Comparison of ENCODE assay signal across 1 cellular context in genomic region chr3:53841296-53841695, GRCh38.
TF ChIP-seq lines count a peak whose summit lies in the region.

No MANE protein-coding gene starts in this region.

TF ChIP-seq in HepG2, 621 proteins besides CTCF, POLR2A, EP300 and RAD21 (continues in another document):
- TF ChIP-seq, protein P1, sequence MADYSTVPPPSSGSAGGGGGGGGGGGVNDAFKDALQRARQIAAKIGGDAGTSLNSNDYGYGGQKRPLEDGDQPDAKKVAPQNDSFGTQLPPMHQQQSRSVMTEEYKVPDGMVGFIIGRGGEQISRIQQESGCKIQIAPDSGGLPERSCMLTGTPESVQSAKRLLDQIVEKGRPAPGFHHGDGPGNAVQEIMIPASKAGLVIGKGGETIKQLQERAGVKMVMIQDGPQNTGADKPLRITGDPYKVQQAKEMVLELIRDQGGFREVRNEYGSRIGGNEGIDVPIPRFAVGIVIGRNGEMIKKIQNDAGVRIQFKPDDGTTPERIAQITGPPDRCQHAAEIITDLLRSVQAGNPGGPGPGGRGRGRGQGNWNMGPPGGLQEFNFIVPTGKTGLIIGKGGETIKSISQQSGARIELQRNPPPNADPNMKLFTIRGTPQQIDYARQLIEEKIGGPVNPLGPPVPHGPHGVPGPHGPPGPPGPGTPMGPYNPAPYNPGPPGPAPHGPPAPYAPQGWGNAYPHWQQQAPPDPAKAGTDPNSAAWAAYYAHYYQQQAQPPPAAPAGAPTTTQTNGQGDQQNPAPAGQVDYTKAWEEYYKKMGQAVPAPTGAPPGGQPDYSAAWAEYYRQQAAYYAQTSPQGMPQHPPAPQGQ (CRISPR knock-in tag; IDR thresholded peaks at IDR 0.05; ENCODE audit: borderline replicate concordance): no peak
- TF ChIP-seq TRIM22 (IDR thresholded peaks at IDR 0.05) (no peak), PRDM4 (CRISPR knock-in tag; IDR thresholded peaks at IDR 0.05; ENCODE audit: borderline replicate concordance) (0 out of 2 replicates have a peak, but pooled peaks have one; percentile 35), HOXA3 (CRISPR knock-in tag; IDR thresholded peaks at IDR 0.05) (peak; percentile 43; the same call in 1 of the 2 replicates), ZNF33A (CRISPR knock-in tag; IDR thresholded peaks at IDR 0.05; ENCODE audit: borderline replicate concordance) (no peak), ARHGAP35 (CRISPR knock-in tag; IDR thresholded peaks at IDR 0.05; ENCODE audit: borderline replicate concordance) (no peak), ETV5 (CRISPR knock-in tag; IDR thresholded peaks at IDR 0.05; ENCODE audit: borderline replicate concordance) (no peak), ZKSCAN8 (CRISPR knock-in tag; IDR thresholded peaks at IDR 0.05; ENCODE audit: borderline replicate concordance) (no peak), MTF1 (CRISPR knock-in tag; IDR thresholded peaks at IDR 0.05) (no peak), RBM22 (optimal IDR thresholded peaks at IDR 0.05; ENCODE audit: low read length) (peak; percentile 42), MYPOP (CRISPR knock-in tag; IDR thresholded peaks at IDR 0.05) (no peak), ZNF12 (CRISPR knock-in tag; IDR thresholded peaks at IDR 0.05) (no peak), ZBTB37 (CRISPR knock-in tag; IDR thresholded peaks at IDR 0.05) (no peak), SMARCE1 (IDR thresholded peaks at IDR 0.05; ENCODE audit: borderline replicate concordance) (no peak), ZNF451 (CRISPR knock-in tag; IDR thresholded peaks at IDR 0.05) (no peak), ZNF768 (CRISPR knock-in tag; IDR thresholded peaks at IDR 0.05) (no peak), GZF1 (CRISPR knock-in tag; IDR thresholded peaks at IDR 0.05) (no peak), GMEB2 (CRISPR knock-in tag; IDR thresholded peaks at IDR 0.05; ENCODE audit: low read depth) (no peak), ZNF740 (CRISPR knock-in tag; IDR thresholded peaks at IDR 0.05) (no peak), MEIS2 (CRISPR knock-in tag; IDR thresholded peaks at IDR 0.05) (no peak), REPIN1 (CRISPR knock-in tag; IDR thresholded peaks at IDR 0.05; ENCODE audit: borderline replicate concordance, low read depth) (0 out of 2 replicates have a peak, but pooled peaks have one; percentile 49), SKI (IDR thresholded peaks at IDR 0.05; ENCODE audit: partially characterized antibody) (no peak), KDM4B (CRISPR knock-in tag; IDR thresholded peaks at IDR 0.05) (no peak), ZNF746 (CRISPR knock-in tag; IDR thresholded peaks at IDR 0.05) (no peak), ZNF781 (CRISPR knock-in tag; IDR thresholded peaks at IDR 0.05; ENCODE audit: borderline replicate concordance, not compliant biosample characterization) (no peak), ZNF333 (CRISPR knock-in tag; IDR thresholded peaks at IDR 0.05; ENCODE audit: borderline replicate concordance) (peak; percentile 64; the same call in 1 of the 2 replicates), ZBTB1 (CRISPR knock-in tag; IDR thresholded peaks at IDR 0.05; ENCODE audit: borderline replicate concordance) (no peak), ZNF205 (CRISPR knock-in tag; IDR thresholded peaks at IDR 0.05) (peak; percentile 95), JDP2 (CRISPR knock-in tag; IDR thresholded peaks at IDR 0.05; ENCODE audit: borderline replicate concordance) (no peak), HIC2 (CRISPR knock-in tag; IDR thresholded peaks at IDR 0.05; ENCODE audit: low read depth) (peak; percentile 61), SYNCRIP (IDR thresholded peaks at IDR 0.05; ENCODE audit: insufficient read depth, low read depth, low read length) (no peak), ZNF264 (CRISPR knock-in tag; IDR thresholded peaks at IDR 0.05) (no peak), PLSCR1 (CRISPR knock-in tag; IDR thresholded peaks at IDR 0.05; ENCODE audit: borderline replicate concordance) (no peak)
- TF ChIP-seq, protein P2, sequence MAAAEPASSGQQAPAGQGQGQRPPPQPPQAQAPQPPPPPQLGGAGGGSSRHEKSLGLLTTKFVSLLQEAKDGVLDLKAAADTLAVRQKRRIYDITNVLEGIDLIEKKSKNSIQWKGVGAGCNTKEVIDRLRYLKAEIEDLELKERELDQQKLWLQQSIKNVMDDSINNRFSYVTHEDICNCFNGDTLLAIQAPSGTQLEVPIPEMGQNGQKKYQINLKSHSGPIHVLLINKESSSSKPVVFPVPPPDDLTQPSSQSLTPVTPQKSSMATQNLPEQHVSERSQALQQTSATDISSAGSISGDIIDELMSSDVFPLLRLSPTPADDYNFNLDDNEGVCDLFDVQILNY (CRISPR knock-in tag; conservative IDR thresholded peaks at IDR 0.05): no peak
- TF ChIP-seq, protein P3, sequence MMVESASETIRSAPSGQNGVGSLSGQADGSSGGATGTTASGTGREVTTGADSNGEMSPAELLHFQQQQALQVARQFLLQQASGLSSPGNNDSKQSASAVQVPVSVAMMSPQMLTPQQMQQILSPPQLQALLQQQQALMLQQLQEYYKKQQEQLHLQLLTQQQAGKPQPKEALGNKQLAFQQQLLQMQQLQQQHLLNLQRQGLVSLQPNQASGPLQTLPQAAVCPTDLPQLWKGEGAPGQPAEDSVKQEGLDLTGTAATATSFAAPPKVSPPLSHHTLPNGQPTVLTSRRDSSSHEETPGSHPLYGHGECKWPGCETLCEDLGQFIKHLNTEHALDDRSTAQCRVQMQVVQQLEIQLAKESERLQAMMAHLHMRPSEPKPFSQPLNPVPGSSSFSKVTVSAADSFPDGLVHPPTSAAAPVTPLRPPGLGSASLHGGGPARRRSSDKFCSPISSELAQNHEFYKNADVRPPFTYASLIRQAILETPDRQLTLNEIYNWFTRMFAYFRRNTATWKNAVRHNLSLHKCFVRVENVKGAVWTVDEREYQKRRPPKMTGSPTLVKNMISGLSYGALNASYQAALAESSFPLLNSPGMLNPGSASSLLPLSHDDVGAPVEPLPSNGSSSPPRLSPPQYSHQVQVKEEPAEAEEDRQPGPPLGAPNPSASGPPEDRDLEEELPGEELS (CRISPR knock-in tag; IDR thresholded peaks at IDR 0.05): no peak
- TF ChIP-seq, protein P4, sequence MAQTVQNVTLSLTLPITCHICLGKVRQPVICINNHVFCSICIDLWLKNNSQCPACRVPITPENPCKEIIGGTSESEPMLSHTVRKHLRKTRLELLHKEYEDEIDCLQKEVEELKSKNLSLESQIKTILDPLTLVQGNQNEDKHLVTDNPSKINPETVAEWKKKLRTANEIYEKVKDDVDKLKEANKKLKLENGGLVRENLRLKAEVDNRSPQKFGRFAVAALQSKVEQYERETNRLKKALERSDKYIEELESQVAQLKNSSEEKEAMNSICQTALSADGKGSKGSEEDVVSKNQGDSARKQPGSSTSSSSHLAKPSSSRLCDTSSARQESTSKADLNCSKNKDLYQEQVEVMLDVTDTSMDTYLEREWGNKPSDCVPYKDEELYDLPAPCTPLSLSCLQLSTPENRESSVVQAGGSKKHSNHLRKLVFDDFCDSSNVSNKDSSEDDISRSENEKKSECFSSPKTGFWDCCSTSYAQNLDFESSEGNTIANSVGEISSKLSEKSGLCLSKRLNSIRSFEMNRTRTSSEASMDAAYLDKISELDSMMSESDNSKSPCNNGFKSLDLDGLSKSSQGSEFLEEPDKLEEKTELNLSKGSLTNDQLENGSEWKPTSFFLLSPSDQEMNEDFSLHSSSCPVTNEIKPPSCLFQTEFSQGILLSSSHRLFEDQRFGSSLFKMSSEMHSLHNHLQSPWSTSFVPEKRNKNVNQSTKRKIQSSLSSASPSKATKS (CRISPR knock-in tag; IDR thresholded peaks at IDR 0.05): no peak
